8 cellular contexts compared by ENCODE assay signal in the genomic region with DNA sequence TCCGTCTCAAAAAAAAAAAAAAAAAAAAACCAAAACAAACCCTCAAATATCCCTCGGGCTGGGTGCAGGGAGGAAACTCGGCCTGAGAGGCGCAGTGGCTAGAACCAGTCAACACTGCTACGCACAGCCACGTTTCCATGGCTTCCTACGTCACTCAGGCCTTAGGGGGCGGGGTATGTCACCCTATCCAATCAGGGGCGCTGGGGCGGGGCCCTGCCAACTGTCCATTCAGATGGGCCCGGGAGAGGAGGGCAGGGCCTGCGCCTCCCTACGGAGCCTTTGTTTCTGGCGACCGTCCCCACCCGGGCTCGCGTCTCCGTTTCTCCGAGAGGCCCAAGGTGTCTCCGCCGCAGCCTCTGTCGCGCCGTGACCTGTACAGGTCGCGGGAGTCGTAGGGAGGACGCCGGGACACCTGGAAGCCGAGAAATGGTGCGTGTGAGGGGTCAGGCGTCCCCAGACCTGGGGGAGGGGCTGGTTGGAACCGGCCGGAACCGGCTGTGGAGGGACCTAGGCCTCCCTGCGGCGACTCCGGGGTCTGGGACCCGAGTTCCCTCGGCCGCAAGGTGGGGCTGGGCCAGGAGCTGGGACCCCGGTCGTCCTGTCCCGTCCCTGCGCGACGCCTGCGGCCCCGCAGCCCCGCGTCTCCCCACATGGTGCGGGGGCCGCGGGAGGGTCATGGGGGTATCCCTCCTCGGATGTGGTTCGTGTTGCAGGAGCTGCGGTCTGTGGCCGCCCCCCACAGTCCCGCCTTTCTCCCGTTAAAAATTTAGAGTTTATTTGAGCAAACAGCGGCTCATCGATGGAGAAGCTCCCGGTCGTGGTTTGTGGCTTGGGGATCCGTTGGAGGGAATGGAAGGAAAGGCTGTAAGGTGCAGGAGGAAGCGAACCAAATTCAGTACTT. TPM values are rescaled to one million over a fixed set of nuclear protein-coding genes. Genes with fewer than 3 reads are reported as not detected.
DNase-seq lines count a peak whose midpoint lies in the region; ATAC-seq, FAIRE-seq and TF ChIP-seq lines count a peak whose summit lies in the region.

A gene (plus strand): TSS at position 282 of the 901 bp plus-strand sequence. CDS start 145 bp downstream, at position 427.

- H3K9me3 ChIP-seq in WERI-Rb-1 (ENCODE audit: severe bottlenecking) = no peaks in the 10 kb centered on the region
- no peaks in the 10 kb centered on the region for H3K9me3 ChIP-seq in smooth muscle cell (replicated peaks; ENCODE audit: low read depth)

- POLR2A ChIA-PET in AG04449 (lab: Yijun Ruan, JAX) = interaction anchor here (0.5 to 0.7 kb wide), 2 partner anchors 19 to 1187 kb away, joined by 3 read pairs; no protein-coding TSS in a partner anchor

- DNase-seq in AG04449 (ENCODE audit: low read depth, low spot score) (peak; percentile 84), NCI-H2196 (lab: John Stamatoyannopoulos, UW; ENCODE audit: unreplicated experiment) (peak; percentile 99), WERI-Rb-1 (peak; percentile 99), bronchial epithelial cell (ENCODE audit: low read depth) (peak; percentile 93), iPS-NIHi7 (ENCODE audit: extremely low spot score) (peak; percentile 99), smooth muscle cell (lab: John Stamatoyannopoulos, UW; ENCODE audit: unreplicated experiment) (peak; percentile 86)

- TF ChIP-seq CTCF in AG04449 (IDR thresholded peaks at IDR 0.05; ENCODE audit: insufficient read depth, low read length, missing control alignments) (peak; percentile 15), WERI-Rb-1 (IDR thresholded peaks at IDR 0.05; ENCODE audit: low read depth, low read length) (0 out of 2 replicates have a peak, but pooled peaks have one; percentile 1), bronchial epithelial cell (IDR thresholded peaks at IDR 0.05; ENCODE audit: insufficient read depth, low read length, severe bottlenecking) (no peak), smooth muscle cell (IDR thresholded peaks at IDR 0.05; ENCODE audit: borderline replicate concordance, insufficient read depth, poor library complexity, severe bottlenecking) (no peak)

- H2AFZ ChIP-seq in smooth muscle cell (ENCODE audit: low read depth) = peak within 1 kb of the TSS; percentile 52

- WGBS in smooth muscle cell (ENCODE audit: low lambda C conversion rate) = 1% methylated on average over 66 of the region's 67 CpGs

- peaks cover 10% of the 10 kb centered on the region for H3K4me1 ChIP-seq in smooth muscle cell (ENCODE audit: low read depth)

- H4K20me1 ChIP-seq in smooth muscle cell (ENCODE audit: low read depth) = peaks cover 46% of the 10 kb centered on the region

- peak within 1 kb of the TSS; percentile 86 for H3K4me2 ChIP-seq in smooth muscle cell

- H3K36me3 ChIP-seq in WERI-Rb-1 (peaks cover 34% of the 10 kb centered on the region), bronchial epithelial cell (ENCODE audit: control insufficient read depth, insufficient read depth, low read length) (peaks cover 3% of the 10 kb centered on the region), smooth muscle cell (ENCODE audit: low read depth) (no peaks in the 10 kb centered on the region)

- peak within 1 kb of the TSS; percentile 99 for H3K9ac ChIP-seq in smooth muscle cell (ENCODE audit: low read depth)

- H3K4me3 ChIP-seq in AG04449 (ENCODE audit: low read depth, low read length) (peak within 1 kb of the TSS; percentile 94), WERI-Rb-1 (ENCODE audit: low read depth, low read length) (peak within 1 kb of the TSS; percentile 66), bronchial epithelial cell (ENCODE audit: low read depth, low read length) (peak within 1 kb of the TSS; percentile 84), smooth muscle cell (peak within 1 kb of the TSS; percentile 92)

- no peak for FAIRE-seq in bronchial epithelial cell (lab: Jason Lieb, UNC)

- H3K27me3 ChIP-seq in WERI-Rb-1 (ENCODE audit: insufficient read depth, low read depth, severe bottlenecking) (no peaks in the 10 kb centered on the region), bronchial epithelial cell (ENCODE audit: control insufficient read depth, insufficient read depth, low read length) (no peaks in the 10 kb centered on the region), smooth muscle cell (ENCODE audit: low read depth) (no peaks in the 10 kb centered on the region)

- ATAC-seq in GM18868 (IDR thresholded peaks at IDR 0.05; ENCODE audit: unreplicated experiment) = peak; percentile 96
- ATAC-seq in HG03108 (IDR thresholded peaks at IDR 0.05; ENCODE audit: unreplicated experiment) = peak; percentile 97

- CTCF ChIA-PET in AG04449 (lab: Yijun Ruan, JAX) = interaction anchor here (0.7 to 2.0 kb wide), 3 partner anchors 14 to 101 kb away, joined by 3 to 5 read pairs (median 4); no protein-coding TSS in a partner anchor

- H3F3A ChIP-seq in smooth muscle cell (ENCODE audit: low read depth) = no peaks in the 10 kb centered on the region

- H3K27ac ChIP-seq in WERI-Rb-1 = peak within 1 kb of the TSS; percentile 98
- peak within 1 kb of the TSS; percentile 94 for H3K27ac ChIP-seq in smooth muscle cell (ENCODE audit: low read depth)

- peaks cover 50% of the 10 kb centered on the region for H3K79me2 ChIP-seq in smooth muscle cell (ENCODE audit: low read depth)

RNA-seq across cellular contexts. Expression of the gene that starts here (rescaled TPM):
- total RNA-seq in bronchial epithelial cell (23.9 and 24.5 TPM in 2 replicates), smooth muscle cell (24.1 and 26.9 TPM in 2 replicates)
- 10.6 and 11.7 TPM in 2 replicates for polyA plus RNA-seq in smooth muscle cell

Comparison
In these comparisons a context has a peak if more than half of its experiments do, and no peak if none do; other contexts are left out.
1. Peak in every context shown above with its lines: DNase-seq, ATAC-seq, H3K4me3 ChIP-seq and H3K27ac ChIP-seq.
2. CTCF ChIP-seq: peak in AG04449 (single experiment) and WERI-Rb-1 (single experiment); none in bronchial epithelial cell (single experiment) and smooth muscle cell (single experiment).